In genomic region chr3:100740207-100740606, GRCh38 we compare ENCODE assay signal across 23 cellular contexts. TPM values are rescaled to one million over a fixed set of nuclear protein-coding genes. Genes with fewer than 3 reads are reported as not detected.
DNase-seq lines count a peak whose midpoint lies in the region; TF ChIP-seq lines count a peak whose summit lies in the region.
"Had no signal": no experiment of that assay in that cellular context is flagged by ENCODE, and none has a peak within 500 bp of the region (broad histone marks: within the 10 kb centered on the region; RNA-seq: fewer than 3 reads in every experiment).

No MANE protein-coding gene starts in this region.

- H3K27ac ChIP-seq in osteoblast (ENCODE audit: low read depth, low read length) = peak overlapping the region; percentile 13
- H3K27ac ChIP-seq: transverse colon had no signal

- no peaks in the 10 kb centered on the region for H3K27me3 ChIP-seq in osteoblast (ENCODE audit: insufficient read depth, low read length)
- H3K27me3 ChIP-seq: transverse colon had no signal

- intact Hi-C loops in activated T-helper 2 cell treated with anti-CD3 and anti-CD28 coated beads, Interferon-gamma antibody, Interleukin-2, Interleukin-4, amounts not matched to agents 10 μg/mL and 5 μg/mL and 100 μg/mL, durations not matched to agents 14 hours and 24 hours and 36 hours (cut with micrococcal nuclease) = loop anchor here (1.0 to 2.0 kb wide), 3 partner anchors 30 to 431 kb away; no protein-coding TSS in a partner anchor

- H3K4me3 Mint-ChIP-seq in activated T-helper 2 cell treated with anti-CD3 and anti-CD28 coated beads, Interferon-gamma antibody, Interleukin-2, Interleukin-4, amounts not matched to agents 10 μg/mL and 5 μg/mL and 100 μg/mL, durations not matched to agents 14 hours and 24 hours and 36 hours (ENCODE audit: low read depth) = no peak overlapping the region
- H3K4me3 Mint-ChIP-seq: activated naive CD4-positive, alpha-beta T cell treated with anti-CD3 and anti-CD28 coated beads, Interleukin-2, amount 10 ng/mL, durations not matched to agents 7 days and 5 days; CD4-positive, alpha-beta memory T cell; H9; naive thymus-derived CD8-positive, alpha-beta T cell had no signal

- peak overlapping the region; percentile 63 for H3K27ac Mint-ChIP-seq in activated T-helper 2 cell treated with anti-CD3 and anti-CD28 coated beads, Interferon-gamma antibody, Interleukin-2, Interleukin-4, amounts not matched to agents 10 μg/mL and 5 μg/mL and 100 μg/mL, durations not matched to agents 14 hours and 24 hours and 36 hours
- H3K27ac Mint-ChIP-seq: activated naive CD4-positive, alpha-beta T cell treated with anti-CD3 and anti-CD28 coated beads, Interleukin-2, amount 10 ng/mL, durations not matched to agents 7 days and 5 days; CD4-positive, alpha-beta memory T cell; H9 had no signal

- H3K4me1 Mint-ChIP-seq in activated T-helper 2 cell treated with anti-CD3 and anti-CD28 coated beads, Interferon-gamma antibody, Interleukin-2, Interleukin-4, amounts not matched to agents 10 μg/mL and 5 μg/mL and 100 μg/mL, durations not matched to agents 14 hours and 24 hours and 36 hours (ENCODE audit: low read depth) = peaks cover 31% of the 10 kb centered on the region
- H3K4me1 Mint-ChIP-seq: activated naive CD4-positive, alpha-beta T cell treated with anti-CD3 and anti-CD28 coated beads, Interleukin-2, amount 10 ng/mL, durations not matched to agents 7 days and 5 days had no signal

- H3K4me2 ChIP-seq in osteoblast (ENCODE audit: insufficient read depth, low read length) = no peak overlapping the region

- no peak overlapping the region for H2AFZ ChIP-seq in osteoblast (ENCODE audit: low read length)

- no peaks in the 10 kb centered on the region for H3K9me3 ChIP-seq in osteoblast (ENCODE audit: low read depth, low read length)
- H3K9me3 ChIP-seq: transverse colon had no signal

- TF ChIP-seq CTCF in osteoblast (IDR thresholded peaks at IDR 0.05; ENCODE audit: extremely low read depth, low read depth, low read length) = no peak

- peaks cover 71% of the 10 kb centered on the region for H3K36me3 Mint-ChIP-seq in activated T-helper 2 cell treated with anti-CD3 and anti-CD28 coated beads, Interferon-gamma antibody, Interleukin-2, Interleukin-4, amounts not matched to agents 10 μg/mL and 5 μg/mL and 100 μg/mL, durations not matched to agents 14 hours and 24 hours and 36 hours (ENCODE audit: low read depth)

- H4K20me1 ChIP-seq in osteoblast (ENCODE audit: insufficient read depth, low read length) = peaks cover 9% of the 10 kb centered on the region

- H3K79me2 ChIP-seq in osteoblast (ENCODE audit: insufficient read depth, low read length) = peaks cover 43% of the 10 kb centered on the region

- no peaks in the 10 kb centered on the region for H3K4me1 ChIP-seq in osteoblast (ENCODE audit: insufficient read depth, low read length)
- H3K4me1 ChIP-seq: transverse colon had no signal

- H3K4me3 ChIP-seq in osteoblast (ENCODE audit: insufficient read depth, low read length) = no peak overlapping the region
- H3K4me3 ChIP-seq: transverse colon had no signal

- DNase-seq in activated CD4-positive, alpha-beta T cell treated with anti-CD3 and anti-CD28 coated beads for 48 hours = peak; percentile 10
- DNase-seq in activated CD4-positive, alpha-beta T cell treated with anti-CD3 and anti-CD28 coated beads for 4 hours = no peak
- DNase-seq in LHCN-M2 (ENCODE audit: low read depth) = peak; percentile 20
- no peak for DNase-seq in activated T-helper 2 cell treated with anti-CD3 and anti-CD28 coated beads, Interferon-gamma antibody, Interleukin-2, Interleukin-4, amounts not matched to agents 10 μg/mL and 5 μg/mL and 100 μg/mL, durations not matched to agents 14 hours and 24 hours and 36 hours (ENCODE audit: low spot score)
- no peak for DNase-seq in osteoblast (ENCODE audit: insufficient read length, low spot score, missing footprints)
- no peak for DNase-seq in C1 segment of cervical spinal cord (lab: John Stamatoyannopoulos, UW)
- DNase-seq in activated naive CD4-positive, alpha-beta T cell (lab: John Stamatoyannopoulos, UW) = no peak
- no peak for DNase-seq in HuH-7.5 (ENCODE audit: low spot score)
- DNase-seq: activated naive CD4-positive, alpha-beta T cell treated with anti-CD3 and anti-CD28 coated beads, Interleukin-2, amount 10 ng/mL, durations not matched to agents 7 days and 5 days; AML-193; CD4-positive, alpha-beta memory T cell; DMS153; effector CD4-positive, alpha-beta T cell; glutamatergic neuron; H9; KG1; kidney; midbrain; naive thymus-derived CD8-positive, alpha-beta T cell; NCI-H1417 treated with DMSO at 0.1 percent for 48 hours; NCI-H2107; Right ventricle myocardium superior; transverse colon had no signal

- peaks cover 89% of the 10 kb centered on the region for H3K36me3 ChIP-seq in osteoblast (ENCODE audit: insufficient read depth, low read length)

- no peaks in the 10 kb centered on the region for H3K9me3 Mint-ChIP-seq in activated T-helper 2 cell treated with anti-CD3 and anti-CD28 coated beads, Interferon-gamma antibody, Interleukin-2, Interleukin-4, amounts not matched to agents 10 μg/mL and 5 μg/mL and 100 μg/mL, durations not matched to agents 14 hours and 24 hours and 36 hours
- H3K9me3 Mint-ChIP-seq: activated naive CD4-positive, alpha-beta T cell treated with anti-CD3 and anti-CD28 coated beads, Interleukin-2, amount 10 ng/mL, durations not matched to agents 7 days and 5 days; CD4-positive, alpha-beta memory T cell; H9; naive thymus-derived CD8-positive, alpha-beta T cell had no signal

- no peaks in the 10 kb centered on the region for H3K27me3 Mint-ChIP-seq in activated T-helper 2 cell treated with anti-CD3 and anti-CD28 coated beads, Interferon-gamma antibody, Interleukin-2, Interleukin-4, amounts not matched to agents 10 μg/mL and 5 μg/mL and 100 μg/mL, durations not matched to agents 14 hours and 24 hours and 36 hours (ENCODE audit: low read depth)
- H3K27me3 Mint-ChIP-seq: activated naive CD4-positive, alpha-beta T cell treated with anti-CD3 and anti-CD28 coated beads, Interleukin-2, amount 10 ng/mL, durations not matched to agents 7 days and 5 days; CD4-positive, alpha-beta memory T cell; naive thymus-derived CD8-positive, alpha-beta T cell had no signal

RNA-seq across cellular contexts. Expression of gene TFG, which starts 30.9 kb away (rescaled TPM):
- 103 and 122 TPM in 2 replicates for total RNA-seq in LHCN-M2 (2014; rRNA removed)
- 93.7 TPM for polyA plus RNA-seq in LHCN-M2 (2012)
- total RNA-seq in activated T-helper 2 cell treated with anti-CD3 and anti-CD28 coated beads, Interferon-gamma antibody, Interleukin-2, Interleukin-4, amounts not matched to agents 10 μg/mL and 5 μg/mL and 100 μg/mL, durations not matched to agents 14 hours and 24 hours and 36 hours = 79.3 and 81.2 TPM in 2 replicates
- total RNA-seq in osteoblast = 81.4 and 89.0 TPM in 2 replicates

Comparison
In these comparisons a context has a peak if more than half of its experiments do, and no peak if none do; other contexts are left out.
1. DNase-seq: peak in activated CD4-positive, alpha-beta T cell treated with anti-CD3 and anti-CD28 coated beads for 48 hours (single experiment) and LHCN-M2 (single experiment); none in activated CD4-positive, alpha-beta T cell treated with anti-CD3 and anti-CD28 coated beads for 4 hours (0 of 2), activated T-helper 2 cell treated with anti-CD3 and anti-CD28 coated beads, Interferon-gamma antibody, Interleukin-2, Interleukin-4, amounts not matched to agents 10 μg/mL and 5 μg/mL and 100 μg/mL, durations not matched to agents 14 hours and 24 hours and 36 hours (single experiment), osteoblast (single experiment), C1 segment of cervical spinal cord (0 of 14), activated naive CD4-positive, alpha-beta T cell (0 of 4) and HuH-7.5 (single experiment).